ENCODE assay signal across 24 cellular contexts in the genomic region with DNA sequence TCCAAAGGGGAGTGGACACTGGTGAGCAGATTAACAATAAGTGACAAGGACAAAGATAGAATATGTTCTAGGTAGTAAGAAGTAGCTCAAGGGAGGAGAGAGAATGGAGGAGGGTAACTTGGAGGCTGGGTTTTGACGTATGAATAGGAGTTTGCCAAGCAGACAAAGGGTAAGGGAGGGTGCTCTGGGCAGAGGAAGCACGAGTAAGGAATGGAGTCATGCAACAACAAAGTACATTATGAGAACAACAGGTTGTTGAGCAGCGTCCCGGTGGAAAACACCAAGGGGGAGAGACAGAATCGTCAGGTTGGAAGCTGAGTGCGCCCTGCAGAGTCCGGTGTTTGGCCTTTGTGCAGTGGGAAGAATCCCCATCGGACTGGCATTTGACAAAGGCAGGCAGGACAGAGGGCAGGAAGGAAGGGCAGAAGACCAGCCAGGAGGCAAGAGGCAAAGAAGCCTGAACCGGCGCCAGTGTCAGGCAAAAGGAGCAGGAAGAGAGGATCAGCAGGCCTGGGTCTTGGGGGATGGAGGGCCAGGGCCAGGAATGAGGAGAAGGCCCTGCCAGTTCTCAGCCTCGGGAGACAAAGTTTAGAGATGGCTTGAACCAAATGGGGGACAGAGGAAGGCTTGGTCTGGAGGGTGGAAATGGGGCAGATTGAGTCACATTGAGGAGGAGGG.
DNase-seq lines count a peak whose midpoint lies in the region; ATAC-seq, FAIRE-seq and TF ChIP-seq lines count a peak whose summit lies in the region.
"Had no signal": no experiment of that assay in that cellular context is flagged by ENCODE, and none has a peak within 500 bp of the region (broad histone marks: within the 10 kb centered on the region; RNA-seq: fewer than 3 reads in every experiment).

No MANE protein-coding gene starts in this region.

- peak overlapping the region; percentile 37 for H3K27ac Mint-ChIP-seq in activated T-helper 17 cell treated with anti-CD3 and anti-CD28 coated beads, Interleukin-2, amount 50 U/mL, for 72 hours
- H3K27ac Mint-ChIP-seq in neural crest cell (ENCODE audit: unreplicated experiment), result peak overlapping the region; percentile 4
- H3K27ac Mint-ChIP-seq: CD8-positive, alpha-beta T cell had no signal

- TF ChIP-seq CTCF in neural crest cell (conservative IDR thresholded peaks at IDR 0.05), result no peak

- H3K27me3 ChIP-seq in thymus (ENCODE audit: control insufficient read depth, insufficient read depth), result no peaks in the 10 kb centered on the region

- H3K9me3 ChIP-seq in thymus (ENCODE audit: control insufficient read depth), result no peaks in the 10 kb centered on the region
- H3K9me3 ChIP-seq: BLaER1 treated with 17β-estradiol and CSF1 and Interleukin-3, amounts not matched to agents 10 nM and 100 nM; HAP-1 had no signal

- H3K27me3 Mint-ChIP-seq in activated T-helper 17 cell treated with anti-CD3 and anti-CD28 coated beads, Interleukin-2, amount 50 U/mL, for 72 hours, result no peaks in the 10 kb centered on the region
- H3K27me3 Mint-ChIP-seq in neural crest cell (ENCODE audit: low read depth), result no peaks in the 10 kb centered on the region

- H3K36me3 ChIP-seq in thymus (ENCODE audit: control insufficient read depth, insufficient read depth), result no peaks in the 10 kb centered on the region
- H3K36me3 ChIP-seq: BLaER1 treated with 17β-estradiol and CSF1 and Interleukin-3, amounts not matched to agents 10 nM and 100 nM; HAP-1 had no signal

- DNase-seq in Right ventricle myocardium superior (peak; percentile 42), Right ventricle myocardium inferior (ENCODE audit: missing footprints) (no peak), neural crest cell (ENCODE audit: low read depth, low spot score) (no peak), caudate nucleus (lab: John Stamatoyannopoulos, UW) (no peak), frontal cortex (ENCODE audit: low spot score in 2 of 2) (no peak)
- DNase-seq: 8988T; CD8-positive, alpha-beta T cell; GM23248; KBM-7; MM.1S; NCI-H1048; NCI-H1417 treated with DMSO at 0.1 percent for 48 hours; NCI-H187; NCI-H446 treated with DMSO at 0.1 percent for 48 hours; NCI-H526 treated with DMSO at 0.1 percent for 48 hours; OCI-M1 had no signal

- FAIRE-seq in frontal cortex (lab: Jason Lieb, UNC), result no peak
- FAIRE-seq: G401.6, GM12892, RCC 7860 had no signal

- H3K4me1 ChIP-seq in thymus (ENCODE audit: control insufficient read depth, insufficient read depth, low read length), result peaks cover 6% of the 10 kb centered on the region
- H3K4me1 ChIP-seq: HAP-1 had no signal

- peak overlapping the region; percentile 40 for H3K27ac ChIP-seq in thymus (ENCODE audit: low read depth)
- H3K27ac ChIP-seq in caudate nucleus (ENCODE audit: low read depth, low read length), result no peak overlapping the region
- H3K27ac ChIP-seq: BLaER1 treated with 17β-estradiol and CSF1 and Interleukin-3, amounts not matched to agents 10 nM and 100 nM; GM23248 had no signal

- intact Hi-C loops in Right ventricle myocardium superior (cut with DNase I) (no loop called here), Right ventricle myocardium inferior (cut with DNase I) (loop anchor here (5.0 kb wide), 1 partner anchor 282 kb away; no protein-coding TSS in a partner anchor)

- H3K4me3 Mint-ChIP-seq in activated T-helper 17 cell treated with anti-CD3 and anti-CD28 coated beads, Interleukin-2, amount 50 U/mL, for 72 hours, result no peak overlapping the region
- no peak overlapping the region for H3K4me3 Mint-ChIP-seq in neural crest cell
- H3K4me3 Mint-ChIP-seq: CD8-positive, alpha-beta T cell had no signal

- H3K4me3 ChIP-seq in thymus (ENCODE audit: low read length), result no peak overlapping the region
- H3K4me3 ChIP-seq: BLaER1 treated with 17β-estradiol and CSF1 and Interleukin-3, amounts not matched to agents 10 nM and 100 nM; GM23248; HAP-1 had no signal

- WGBS in thymus, result 95% methylated on average over 11 of the region's 11 CpGs

- H3K36me3 Mint-ChIP-seq in activated T-helper 17 cell treated with anti-CD3 and anti-CD28 coated beads, Interleukin-2, amount 50 U/mL, for 72 hours (ENCODE audit: low read depth), result no peaks in the 10 kb centered on the region
- no peaks in the 10 kb centered on the region for H3K36me3 Mint-ChIP-seq in neural crest cell (ENCODE audit: low read depth)
- H3K36me3 Mint-ChIP-seq: CD8-positive, alpha-beta T cell had no signal

- ATAC-seq in Right ventricle myocardium superior (ENCODE audit: poor library complexity), result no peak
- ATAC-seq in Right ventricle myocardium inferior, result no peak
- ATAC-seq in activated T-helper 17 cell treated with anti-CD3 and anti-CD28 coated beads, Interleukin-2, amount 50 U/mL, for 72 hours (replicated peaks), result no peak
- no peak for ATAC-seq in HG02571 (IDR thresholded peaks at IDR 0.05; ENCODE audit: unreplicated experiment)
- ATAC-seq: CD8-positive, alpha-beta T cell had no signal

- peaks cover 5% of the 10 kb centered on the region for H3K4me1 Mint-ChIP-seq in activated T-helper 17 cell treated with anti-CD3 and anti-CD28 coated beads, Interleukin-2, amount 50 U/mL, for 72 hours
- peaks cover 26% of the 10 kb centered on the region for H3K4me1 Mint-ChIP-seq in neural crest cell

- H3K9me3 Mint-ChIP-seq in activated T-helper 17 cell treated with anti-CD3 and anti-CD28 coated beads, Interleukin-2, amount 50 U/mL, for 72 hours, result no peaks in the 10 kb centered on the region
- H3K9me3 Mint-ChIP-seq in neural crest cell, result no peaks in the 10 kb centered on the region
- H3K9me3 Mint-ChIP-seq: CD8-positive, alpha-beta T cell had no signal
